In the genomic region with DNA sequence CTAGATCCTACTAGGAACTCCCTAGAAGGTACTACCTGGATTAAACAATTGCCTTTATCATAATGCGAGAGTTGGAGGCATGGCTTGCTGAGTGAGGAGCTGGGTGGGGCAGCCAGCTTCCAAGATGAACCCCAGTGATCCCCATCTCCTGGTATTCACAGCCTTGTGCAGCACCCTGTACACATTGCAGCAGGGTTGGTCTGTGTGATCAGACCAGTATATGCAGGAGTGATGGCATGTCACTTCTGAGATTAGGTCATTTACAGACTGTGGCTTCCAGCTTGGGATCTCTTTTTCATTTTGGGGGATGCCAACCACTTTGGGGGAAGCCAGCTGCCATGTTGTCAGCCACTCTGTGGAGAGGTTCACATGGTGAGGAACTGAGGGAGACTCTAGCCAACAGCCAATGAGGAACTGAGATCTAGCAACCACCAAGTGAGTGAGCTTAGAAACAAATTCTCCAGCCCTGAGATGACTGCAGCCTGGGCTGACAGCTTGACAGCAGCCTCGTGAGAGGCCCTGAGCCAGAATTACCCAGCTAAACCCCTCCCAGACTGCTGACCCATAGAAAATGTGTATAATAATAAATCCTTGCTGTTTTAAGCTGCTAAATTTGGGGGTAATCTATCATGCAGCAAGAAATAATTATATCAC, we compare ENCODE assay signal across 11 cellular contexts.
DNase-seq lines count a peak whose midpoint lies in the region; ATAC-seq and TF ChIP-seq lines count a peak whose summit lies in the region.
"Had no signal": no experiment of that assay in that cellular context is flagged by ENCODE, and none has a peak within 500 bp of the region (broad histone marks: within the 10 kb centered on the region; RNA-seq: fewer than 3 reads in every experiment).

No MANE protein-coding gene starts in this region.

- TF ChIP-seq CTCF in activated B cell treated with CpG ODN at 0.5 μM for 24 hours (IDR thresholded peaks at IDR 0.05): no peak

- no peaks in the 10 kb centered on the region for H3K36me3 Mint-ChIP-seq in activated B cell treated with CpG ODN at 0.5 μM for 24 hours (ENCODE audit: low read depth)

- H3K36me3 ChIP-seq in H7 (replicated peaks; ENCODE audit: control insufficient read depth, insufficient read depth, low read length): no peaks in the 10 kb centered on the region

- no peaks in the 10 kb centered on the region for H3K4me1 Mint-ChIP-seq in activated B cell treated with CpG ODN at 0.5 μM for 24 hours

- H3K27me3 Mint-ChIP-seq in activated B cell treated with CpG ODN at 0.5 μM for 24 hours: peaks cover 5% of the 10 kb centered on the region

- no peaks in the 10 kb centered on the region for H3K9me3 Mint-ChIP-seq in activated B cell treated with CpG ODN at 0.5 μM for 24 hours

- no peaks in the 10 kb centered on the region for H3K27me3 ChIP-seq in H7 (ENCODE audit: control insufficient read depth, insufficient read depth, low read length)

- CTCF ChIA-PET in activated B cell treated with CpG ODN at 0.5 μM for 24 hours (lab: Charles Lee): interaction anchor here (1.3 kb wide), 1 partner anchor 279 kb away, joined by 3 read pairs; no protein-coding TSS in a partner anchor

- intact Hi-C loops in activated B cell treated with CpG ODN at 0.5 μM for 24 hours (cut with micrococcal nuclease): no loop called here

- no peak overlapping the region for H3K27ac Mint-ChIP-seq in activated B cell treated with CpG ODN at 0.5 μM for 24 hours

- DNase-seq in CD1c-positive myeloid dendritic cell (ENCODE audit: extremely low spot score): peak; percentile 74
- no peak for DNase-seq in activated B cell treated with CpG ODN at 0.5 μM for 24 hours
- DNase-seq in COLO829 (ENCODE audit: low spot score): no peak
- DNase-seq in H7: no peak
- no peak for DNase-seq in putamen (ENCODE audit: low spot score)
- no peak for DNase-seq in activated naive CD4-positive, alpha-beta T cell treated with Interleukin-2 at 50 U/mL for 16 hours
- DNase-seq: activated CD4-positive, alpha-beta T cell treated with anti-CD3 and anti-CD28 coated beads for 48 hours; GOT3; head of caudate nucleus had no signal

- peak; percentile 90 for ATAC-seq in GM19463 (IDR thresholded peaks at IDR 0.05; ENCODE audit: unreplicated experiment)
- peak; percentile 90 for ATAC-seq in HG03097 (IDR thresholded peaks at IDR 0.05; ENCODE audit: low FRiP score, unreplicated experiment)
- ATAC-seq in activated B cell treated with CpG ODN at 0.5 μM for 24 hours (ENCODE audit: low read depth): peak; percentile 40

- no peak overlapping the region for H3K4me3 Mint-ChIP-seq in activated B cell treated with CpG ODN at 0.5 μM for 24 hours

- POLR2A ChIA-PET in activated B cell treated with CpG ODN at 0.5 μM for 24 hours (lab: Charles Lee): no interaction called here

- H3K4me3 ChIP-seq in H7 (ENCODE audit: insufficient read depth, low read depth, low read length): no peak overlapping the region

Comparison
In these comparisons a context has a peak if more than half of its experiments do, and no peak if none do; other contexts are left out.
1. ATAC-seq: peak in every context shown above with its lines; median percentile 90 in GM19463; 90 in HG03097; 40 in activated B cell treated with CpG ODN at 0.5 μM for 24 hours.